In the genomic region with DNA sequence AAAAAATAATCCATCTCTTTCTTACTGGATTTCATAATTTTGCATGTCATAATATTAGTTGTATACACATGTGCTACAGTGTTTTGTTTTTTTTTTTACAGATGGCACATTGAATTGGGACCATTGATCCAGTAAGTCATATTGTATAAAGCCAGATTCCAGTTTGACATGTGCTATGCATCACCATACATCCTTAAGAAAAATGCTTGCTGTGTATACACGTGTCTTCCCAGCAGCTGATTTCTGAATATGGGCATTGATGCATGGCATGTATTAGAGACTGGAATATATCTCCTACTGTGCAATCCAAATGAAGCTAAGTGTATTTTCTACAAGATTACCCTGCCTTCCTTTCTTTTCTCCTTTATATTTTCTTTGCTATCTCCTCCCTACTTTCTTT, we compare ENCODE assay signal across 32 cellular contexts.
"Had no signal": no experiment of that assay in that cellular context is flagged by ENCODE, and none has a peak within 500 bp of the region (broad histone marks: within the 10 kb centered on the region; RNA-seq: fewer than 3 reads in every experiment).

No MANE protein-coding gene starts in this region.

- H3K4me3 Mint-ChIP-seq: naive B cell; naive thymus-derived CD8-positive, alpha-beta T cell; natural killer cell treated with Interleukin-12 subunit alpha and Interleukin-12 subunit beta and Interleukin-15 and Interleukin-18, amount 100 ng/mL, for 72 hours; nephron progenitor cell; neural progenitor cell; stimulated activated naive CD8-positive, alpha-beta T cell treated with anti-CD3 and anti-CD28 coated beads, Interleukin-15, amount 100 ng/mL, for 72 hours; type B pancreatic cell had no signal

- H3K27ac ChIP-seq: neural progenitor cell, ovary, parathyroid adenoma, psoas muscle, skin epidermis, spleen, suprapubic skin, testis, tibial artery, transverse colon, upper lobe of right lung, uterus had no signal

- H3K9ac ChIP-seq: neural progenitor cell, parathyroid adenoma had no signal

- H3K4me1 ChIP-seq: parathyroid adenoma, psoas muscle, spleen, suprapubic skin, testis, tibial artery, transverse colon, upper lobe of right lung, uterus had no signal

- H3K4me1 Mint-ChIP-seq: neural progenitor cell had no signal

- DNase-seq: naive B cell; naive thymus-derived CD8-positive, alpha-beta T cell; nephron progenitor cell; occipital lobe; ovary; posterior cingulate gyrus; psoas muscle; right cardiac atrium; spleen; stimulated activated CD4-positive, alpha-beta T cell treated with anti-CD3 and anti-CD28 coated beads, Interleukin-12 subunit alpha, Interleukin-12 subunit beta, amount 100 ng/mL, for 4 hours; stimulated activated CD4-positive, alpha-beta T cell treated with anti-CD3 and anti-CD28 coated beads, Interleukin-1b, Interleukin-23, amount 100 ng/mL, for 48 hours; stimulated activated CD4-positive, alpha-beta T cell treated with anti-CD3 and anti-CD28 coated beads, Interleukin-4, amount 100 ng/mL, for 1 hour; stimulated activated CD4-positive, alpha-beta T cell treated with anti-CD3 and anti-CD28 coated beads, Interleukin-4, amount 100 ng/mL, for 4 hours; stimulated activated CD8-positive, alpha-beta memory T cell treated with anti-CD3 and anti-CD28 coated beads, Interleukin-4, amount 100 ng/mL, for 48 hours; stimulated activated naive CD4-positive, alpha-beta T cell; stimulated activated naive CD8-positive, alpha-beta T cell treated with anti-CD3 and anti-CD28 coated beads, Interleukin-15, amount 100 ng/mL, for 72 hours; stimulated activated naive CD8-positive, alpha-beta T cell treated with anti-CD3 and anti-CD28 coated beads, Interleukin-15, Interleukin-2, amounts not matched to agents 100 U/mL and 50 U/mL, for 24 hours; substantia nigra; testis; tibial artery; transverse colon; upper lobe of right lung; uterus had no signal

- H3K9me3 Mint-ChIP-seq: natural killer cell treated with Interleukin-12 subunit alpha and Interleukin-12 subunit beta and Interleukin-15 and Interleukin-18, amount 100 ng/mL, for 72 hours; nephron progenitor cell; neural progenitor cell; stimulated activated naive CD8-positive, alpha-beta T cell treated with anti-CD3 and anti-CD28 coated beads, Interleukin-15, amount 100 ng/mL, for 72 hours; type B pancreatic cell had no signal

- H3K36me3 ChIP-seq: neural progenitor cell, ovary, spleen, suprapubic skin, tibial artery, transverse colon, upper lobe of right lung, uterus had no signal

- H3K27me3 ChIP-seq: neural progenitor cell, ovary, spleen, suprapubic skin, testis, tibial artery, transverse colon, upper lobe of right lung, uterus had no signal

- H3K4me3 ChIP-seq: neural progenitor cell, ovary, psoas muscle, skin epidermis, smooth muscle cell, spleen, suprapubic skin, testis, tibial artery, transverse colon, upper lobe of right lung, uterus had no signal

- H3K9me3 ChIP-seq: ovary, psoas muscle, suprapubic skin, testis, tibial artery, upper lobe of right lung had no signal

- H2AFZ ChIP-seq: neural progenitor cell, parathyroid adenoma had no signal

- H3K4me2 ChIP-seq: neural progenitor cell, smooth muscle cell had no signal

- H3K79me2 ChIP-seq: parathyroid adenoma had no signal

- H3K36me3 Mint-ChIP-seq: naive B cell; naive thymus-derived CD8-positive, alpha-beta T cell; natural killer cell treated with Interleukin-12 subunit alpha and Interleukin-12 subunit beta and Interleukin-15 and Interleukin-18, amount 100 ng/mL, for 72 hours; neural progenitor cell; type B pancreatic cell had no signal

- ATAC-seq: naive thymus-derived CD8-positive, alpha-beta T cell; natural killer cell treated with Interleukin-12 subunit alpha and Interleukin-12 subunit beta and Interleukin-15 and Interleukin-18, amount 100 ng/mL, for 72 hours; psoas muscle; right cardiac atrium; sciatic nerve; stimulated activated naive CD8-positive, alpha-beta T cell treated with anti-CD3 and anti-CD28 coated beads, Interleukin-15, amount 100 ng/mL, for 72 hours; stimulated activated naive CD8-positive, alpha-beta T cell treated with anti-CD3 and anti-CD28 coated beads, Interleukin-15, Interleukin-2, amounts not matched to agents 100 U/mL and 50 U/mL, for 24 hours; upper lobe of right lung had no signal

- H3K27ac Mint-ChIP-seq: naive B cell; naive thymus-derived CD8-positive, alpha-beta T cell; natural killer cell treated with Interleukin-12 subunit alpha and Interleukin-12 subunit beta and Interleukin-15 and Interleukin-18, amount 100 ng/mL, for 72 hours; nephron progenitor cell; neural progenitor cell; progenitor cell of endocrine pancreas; stimulated activated naive CD8-positive, alpha-beta T cell treated with anti-CD3 and anti-CD28 coated beads, Interleukin-15, amount 100 ng/mL, for 72 hours; type B pancreatic cell had no signal

- H3K27me3 Mint-ChIP-seq: progenitor cell of endocrine pancreas; stimulated activated naive CD8-positive, alpha-beta T cell treated with anti-CD3 and anti-CD28 coated beads, Interleukin-15, amount 100 ng/mL, for 72 hours; type B pancreatic cell had no signal
